ENCODE assay signal across 8 cellular contexts in the genomic region with DNA sequence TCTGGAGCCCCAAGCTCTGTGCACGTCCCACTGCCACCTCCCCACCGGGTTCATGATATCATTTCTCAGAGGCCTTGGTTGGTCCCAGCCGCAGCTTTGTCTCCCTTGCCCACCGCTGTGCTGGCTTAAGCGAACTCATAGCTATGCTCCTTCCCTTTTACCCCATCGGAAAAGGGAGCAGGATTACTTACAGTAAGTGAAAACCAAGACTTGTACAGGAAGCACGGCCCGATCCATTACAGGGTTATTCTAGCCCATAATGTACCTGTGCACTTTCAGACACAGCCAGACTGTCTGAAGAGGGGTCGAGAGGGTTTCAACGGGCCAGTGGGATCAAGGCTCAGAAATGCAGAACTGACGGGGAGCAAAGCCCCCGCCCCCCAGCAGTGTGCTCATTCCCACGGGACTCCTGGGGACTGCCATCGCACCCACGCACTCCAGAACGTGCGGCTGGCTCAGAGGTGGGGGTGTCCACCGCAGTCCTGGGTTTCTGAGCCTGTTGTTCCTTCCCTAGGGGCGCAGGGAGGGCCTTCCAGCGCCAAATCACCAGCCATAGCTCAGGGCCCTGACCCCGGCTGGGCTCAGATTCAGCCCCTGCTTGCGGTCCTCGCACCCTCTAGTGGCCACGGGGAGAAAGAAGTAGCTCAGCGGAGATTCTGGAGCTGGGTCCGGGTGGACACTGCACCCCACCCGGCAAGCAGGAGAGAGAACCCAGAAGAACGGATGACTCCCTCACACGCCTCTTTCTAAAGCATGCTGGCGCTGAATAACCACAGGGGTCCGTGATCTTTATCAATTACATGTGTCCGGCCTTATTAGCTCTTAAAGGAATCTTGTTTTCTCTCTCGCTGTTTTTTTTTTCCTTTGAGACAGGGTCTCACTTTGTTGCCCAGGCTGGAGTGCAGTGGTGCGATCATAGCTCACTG. TPM values are rescaled to one million over a fixed set of nuclear protein-coding genes. Genes with fewer than 3 reads are reported as not detected.
DNase-seq lines count a peak whose midpoint lies in the region; ATAC-seq and TF ChIP-seq lines count a peak whose summit lies in the region.

No MANE protein-coding gene starts in this region.

- H3K36me3 Mint-ChIP-seq in HFFc6 (ENCODE audit: low read depth): no peaks in the 10 kb centered on the region
- no peaks in the 10 kb centered on the region for H3K36me3 Mint-ChIP-seq in central memory CD8-positive, alpha-beta T cell (ENCODE audit: insufficient read depth)

- intact Hi-C loops in left colon (cut with DNase I, micrococcal nuclease): loop anchor here in 1 of 2 donors (10.0 kb wide), 1 partner anchor 74 kb away; no protein-coding TSS in a partner anchor

- 0 out of 2 replicates have a peak overlapping the region, but pooled peaks have one; percentile 16 for H3K27ac Mint-ChIP-seq in HFFc6
- no peak overlapping the region for H3K27ac Mint-ChIP-seq in central memory CD8-positive, alpha-beta T cell (ENCODE audit: low read depth)

- DNase-seq in HFFc6 (peak; percentile 46), NCI-H2029 (lab: John Stamatoyannopoulos, UW) (peak; percentile 28), left colon (peak; percentile 72 to 88), pons (ENCODE audit: low spot score) (no peak)
- DNase-seq in activated CD4-positive, CD25-positive, alpha-beta regulatory T cell treated with anti-CD3 and anti-CD28 coated beads, Interleukin-2, amount 50 U/mL, for 16 hours (ENCODE audit: low read depth, low spot score): peak; percentile 29
- DNase-seq in central memory CD8-positive, alpha-beta T cell (ENCODE audit: low spot score in 2 of 2): peak; percentile 24 to 44
- DNase-seq in stimulated activated CD4-positive, alpha-beta T cell treated with anti-CD3 and anti-CD28 coated beads, Interleukin-2, amount 100 ng/mL, for 24 hours: peak; percentile 75 to 78

- H3K4me1 Mint-ChIP-seq in HFFc6 (ENCODE audit: low read depth): peaks cover 17% of the 10 kb centered on the region
- peaks cover 7% of the 10 kb centered on the region for H3K4me1 Mint-ChIP-seq in central memory CD8-positive, alpha-beta T cell

- ATAC-seq in central memory CD8-positive, alpha-beta T cell (replicated peaks; ENCODE audit: extremely low read depth, poor library complexity, severe bottlenecking): peak; percentile 65
- peak; percentile 85 for ATAC-seq in left colon

- H3K27me3 Mint-ChIP-seq in HFFc6 (ENCODE audit: insufficient read depth): no peaks in the 10 kb centered on the region
- H3K27me3 Mint-ChIP-seq in central memory CD8-positive, alpha-beta T cell: peaks cover 15% of the 10 kb centered on the region

- peak overlapping the region; percentile 82 for H3K4me3 Mint-ChIP-seq in HFFc6
- no peak overlapping the region for H3K4me3 Mint-ChIP-seq in central memory CD8-positive, alpha-beta T cell

- H3K9me3 Mint-ChIP-seq in HFFc6: no peaks in the 10 kb centered on the region
- H3K9me3 Mint-ChIP-seq in central memory CD8-positive, alpha-beta T cell: no peaks in the 10 kb centered on the region

- peak; percentile 95 for TF ChIP-seq CTCF in GM12872 (IDR thresholded peaks at IDR 0.05; ENCODE audit: insufficient read depth, low read depth, low read length)
- TF ChIP-seq CTCF in HFFc6 (IDR thresholded peaks at IDR 0.05): peak; percentile 91

RNA-seq across cellular contexts. Expression of a gene that starts 44.9 kb away (rescaled TPM):
- total RNA-seq in HFFc6 (2021; fragmentation: NEBNext Ultra II Directional; extraction: Animal tissue kit (Norgen Biotek cat#: 25700)): 10 to 100 TPM; 80.1 to 93.4 (median 89.5) TPM
- total RNA-seq in left colon: 100 to 1,000 TPM; 119 to 123 TPM
